13 cellular contexts compared by ENCODE assay signal in genomic region chr18:2515408-2515807, GRCh38. TPM values are rescaled to one million over a fixed set of nuclear protein-coding genes. Genes with fewer than 3 reads are reported as not detected.
A peak's percentile ranks its signal among the peaks of the same experiment; 100 is the strongest.
DNase-seq lines count a peak whose midpoint lies in the region; TF ChIP-seq lines count a peak whose summit lies in the region.
"Had no signal": no experiment of that assay in that cellular context is flagged by ENCODE, and none has a peak within 500 bp of the region (broad histone marks: within the 10 kb centered on the region; RNA-seq: fewer than 3 reads in every experiment).

No MANE protein-coding gene starts in this region.

- TF ChIP-seq CTCF in AG04450 (IDR thresholded peaks at IDR 0.05; ENCODE audit: low read depth, low read length): no peak
- no peak for TF ChIP-seq CTCF in HFF-Myc (IDR thresholded peaks at IDR 0.05; ENCODE audit: low read depth, low read length, missing control alignments)
- TF ChIP-seq CTCF in astrocyte of the cerebellum (IDR thresholded peaks at IDR 0.05; ENCODE audit: low read depth, low read length, missing control alignments): no peak

- no peak overlapping the region for H3K27ac ChIP-seq in AG04450 (ENCODE audit: low read depth, low read length)

- H3K27me3 ChIP-seq in AG04450 (ENCODE audit: control insufficient read depth, insufficient read depth, low read length): no peaks in the 10 kb centered on the region

- no peaks in the 10 kb centered on the region for H3K9me3 ChIP-seq in AG04450 (ENCODE audit: control insufficient read depth, insufficient read depth, low read length)

- peak; percentile 38 for DNase-seq in AG04450 (ENCODE audit: low read depth, low spot score)
- DNase-seq in HFF-Myc (ENCODE audit: extremely low read depth, low read depth): peak; percentile 63
- DNase-seq in astrocyte of the cerebellum (ENCODE audit: low read depth): peak; percentile 79
- peak; percentile 86 for DNase-seq in iris pigment epithelial cell (ENCODE audit: low read depth)
- DNase-seq in SIG-M5 (lab: John Stamatoyannopoulos, UW): no peak
- no peak for DNase-seq in NOMO-1 treated with DMSO at 0.1 percent for 48 hours (lab: John Stamatoyannopoulos, UW; ENCODE audit: unreplicated experiment)
- DNase-seq in NCI-H2171 (lab: John Stamatoyannopoulos, UW): no peak
- no peak for DNase-seq in cerebellar cortex (ENCODE audit: low spot score)
- DNase-seq: activated gamma-delta T cell; CD8-positive, alpha-beta memory T cell; endodermal cell; left ventricle myocardium superior; right cardiac atrium had no signal

- CTCF ChIA-PET in AG04450 (lab: Charles Lee): no interaction called here

- H3K4me3 ChIP-seq in AG04450 (ENCODE audit: low read depth, low read length): no peak overlapping the region
- H3K4me3 ChIP-seq in HFF-Myc (replicated peaks; ENCODE audit: low read depth, low read length): no peak overlapping the region
- H3K4me3 ChIP-seq in astrocyte of the cerebellum (ENCODE audit: low read depth, low read length): no peak overlapping the region

- in situ Hi-C loops in astrocyte of the cerebellum (cut with HindIII; ENCODE audit: low sequenced_read_pairs): no loop called here

- POLR2A ChIA-PET in AG04450 (lab: Yijun Ruan, JAX): no interaction called here

RNA-seq across cellular contexts. Expression of gene METTL4, which starts 55.9 kb away (rescaled TPM):
- polyA plus RNA-seq in AG04450 (2011; rRNA removed): 8.3 and 12.7 TPM in 2 replicates
- polyA minus RNA-seq in AG04450 (2011; rRNA and poly(A)+ RNA removed): 6.6 and 9.5 TPM in 2 replicates

RNA-seq across cellular contexts. Expression of gene NDC80, which starts 55.9 kb away (rescaled TPM):
- 6.4 and 10.2 TPM in 2 replicates for polyA plus RNA-seq in AG04450 (2011; rRNA removed)
- 3.9 and 9.1 TPM in 2 replicates for polyA minus RNA-seq in AG04450 (2011; rRNA and poly(A)+ RNA removed)

Comparison
In these comparisons a context has a peak if more than half of its experiments do, and no peak if none do; other contexts are left out.
1. DNase-seq: peak in AG04450 (single experiment), HFF-Myc (single experiment), astrocyte of the cerebellum (single experiment) and iris pigment epithelial cell (single experiment); none in SIG-M5 (single experiment), NOMO-1 treated with DMSO at 0.1 percent for 48 hours (single experiment), NCI-H2171 (single experiment) and cerebellar cortex (single experiment).